Comparison of ENCODE assay signal across 28 cellular contexts in the genomic region with DNA sequence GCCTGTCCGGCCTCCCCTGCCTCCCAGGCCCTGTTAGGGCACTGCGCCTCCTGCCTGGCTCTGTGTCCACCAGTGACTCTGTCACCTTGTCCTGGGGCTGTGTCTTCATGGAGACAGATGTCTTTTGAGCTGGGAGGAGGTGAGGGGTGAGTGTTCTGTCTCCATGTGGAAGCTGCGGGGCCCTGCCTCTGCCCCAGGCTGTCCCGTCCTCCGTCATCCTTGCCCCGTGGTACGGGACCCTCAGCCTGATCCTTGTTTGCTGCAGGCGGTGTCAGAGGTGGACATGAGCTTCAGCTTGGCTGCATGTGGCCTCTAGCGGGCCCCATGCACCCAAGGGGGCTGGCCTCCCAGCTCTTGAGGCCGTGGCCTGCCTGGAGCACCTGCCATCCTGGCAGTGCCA.
"Had no signal": no experiment of that assay in that cellular context is flagged by ENCODE, and none has a peak within 500 bp of the region (broad histone marks: within the 10 kb centered on the region; RNA-seq: fewer than 3 reads in every experiment).

No MANE protein-coding gene starts in this region.

- H3K9me3 Mint-ChIP-seq: activated CD4-positive, alpha-beta T cell treated with anti-CD3 and anti-CD28 coated beads, Interleukin-2, amount 10 ng/mL, durations not matched to agents 7 days and 5 days; activated CD8-positive, alpha-beta T cell treated with anti-CD3 and anti-CD28 coated beads for 36 hours; activated naive CD4-positive, alpha-beta T cell treated with anti-CD3 and anti-CD28 coated beads, Interleukin-2, amount 50 U/mL, for 24 hours; naive thymus-derived CD4-positive, alpha-beta T cell; neural progenitor cell; T-cell; T-helper 2 cell treated with Interferon-gamma antibody and Interleukin-4, amounts not matched to agents 5 μg/mL and 100 μg/mL, for 36 hours had no signal

- H3K4me3 Mint-ChIP-seq: activated CD4-positive, alpha-beta T cell treated with anti-CD3 and anti-CD28 coated beads, Interleukin-2, amount 10 ng/mL, durations not matched to agents 7 days and 5 days; activated CD8-positive, alpha-beta memory T cell treated with anti-CD3 and anti-CD28 coated beads, Interleukin-2, amount 10 ng/mL, durations not matched to agents 7 days and 5 days; activated CD8-positive, alpha-beta T cell treated with anti-CD3 and anti-CD28 coated beads for 36 hours; activated naive CD4-positive, alpha-beta T cell treated with anti-CD3 and anti-CD28 coated beads, Interleukin-2, amount 50 U/mL, for 24 hours; naive thymus-derived CD4-positive, alpha-beta T cell; neural progenitor cell; T-cell; T-helper 2 cell treated with Interferon-gamma antibody and Interleukin-4, amounts not matched to agents 5 μg/mL and 100 μg/mL, for 36 hours had no signal

- DNase-seq: activated CD4-positive, alpha-beta T cell treated with anti-CD3 and anti-CD28 coated beads, Interleukin-2, amount 10 ng/mL, durations not matched to agents 7 days and 5 days; activated CD4-positive, CD25-positive, alpha-beta regulatory T cell treated with anti-CD3 and anti-CD28 coated beads, Interleukin-2, amount 50 U/mL, for 72 hours; activated CD8-positive, alpha-beta memory T cell treated with anti-CD3 and anti-CD28 coated beads, Interleukin-2, amount 10 ng/mL, durations not matched to agents 7 days and 5 days; activated CD8-positive, alpha-beta T cell treated with anti-CD3 and anti-CD28 coated beads for 36 hours; activated gamma-delta T cell treated with Interleukin-2 at 50 U/mL for 16 hours; activated T-cell treated with anti-CD3 and anti-CD28 coated beads for 4 hours; brain microvascular endothelial cell; caudate nucleus; effector memory CD4-positive, alpha-beta T cell; mesendoderm; naive thymus-derived CD4-positive, alpha-beta T cell; retina; stimulated activated CD4-positive, alpha-beta T cell treated with anti-CD3 and anti-CD28 coated beads, Interleukin-4, amount 100 ng/mL, for 1 hour; stimulated activated naive CD4-positive, alpha-beta T cell treated with Interleukin-2 at 50 U/mL for 16 hours; T-cell had no signal

- H3K27me3 Mint-ChIP-seq: activated CD4-positive, alpha-beta T cell treated with anti-CD3 and anti-CD28 coated beads, Interleukin-2, amount 10 ng/mL, durations not matched to agents 7 days and 5 days; activated CD8-positive, alpha-beta memory T cell treated with anti-CD3 and anti-CD28 coated beads, Interleukin-2, amount 10 ng/mL, durations not matched to agents 7 days and 5 days; activated CD8-positive, alpha-beta T cell treated with anti-CD3 and anti-CD28 coated beads for 36 hours; activated naive CD4-positive, alpha-beta T cell treated with anti-CD3 and anti-CD28 coated beads, Interleukin-2, amount 50 U/mL, for 24 hours; naive thymus-derived CD4-positive, alpha-beta T cell; T-cell had no signal

- H3K36me3 ChIP-seq: neural progenitor cell had no signal

- H3K27ac Mint-ChIP-seq: activated CD4-positive, alpha-beta T cell treated with anti-CD3 and anti-CD28 coated beads, Interleukin-2, amount 10 ng/mL, durations not matched to agents 7 days and 5 days; activated CD8-positive, alpha-beta memory T cell treated with anti-CD3 and anti-CD28 coated beads, Interleukin-2, amount 10 ng/mL, durations not matched to agents 7 days and 5 days; activated CD8-positive, alpha-beta T cell treated with anti-CD3 and anti-CD28 coated beads for 36 hours; activated naive CD4-positive, alpha-beta T cell treated with anti-CD3 and anti-CD28 coated beads, Interleukin-2, amount 50 U/mL, for 24 hours; neural progenitor cell; T-cell; T-helper 2 cell treated with Interferon-gamma antibody and Interleukin-4, amounts not matched to agents 5 μg/mL and 100 μg/mL, for 36 hours had no signal

- H3K4me3 ChIP-seq: esophagus muscularis mucosa, gastroesophageal sphincter, heart left ventricle, lower lobe of right lung, neural progenitor cell, thoracic aorta, upper lobe of left lung had no signal

- H3K4me1 ChIP-seq: esophagus muscularis mucosa, gastroesophageal sphincter, heart left ventricle, lower lobe of right lung, upper lobe of left lung had no signal

- FAIRE-seq: colon, endothelial cell of umbilical vein, kidney had no signal

- H3K9me3 ChIP-seq: esophagus muscularis mucosa, gastroesophageal sphincter, heart left ventricle, lower lobe of right lung, thoracic aorta, upper lobe of left lung had no signal

- H3K27me3 ChIP-seq: brain microvascular endothelial cell, esophagus muscularis mucosa, gastroesophageal sphincter, heart left ventricle, neural progenitor cell, upper lobe of left lung had no signal

- ATAC-seq: activated CD8-positive, alpha-beta memory T cell treated with anti-CD3 and anti-CD28 coated beads, Interleukin-2, amount 10 ng/mL, durations not matched to agents 7 days and 5 days; activated CD8-positive, alpha-beta T cell treated with anti-CD3 and anti-CD28 coated beads for 36 hours; gastroesophageal sphincter; heart left ventricle; lower lobe of right lung; naive thymus-derived CD4-positive, alpha-beta T cell; T-cell had no signal

- H3K4me1 Mint-ChIP-seq: activated CD4-positive, alpha-beta T cell treated with anti-CD3 and anti-CD28 coated beads, Interleukin-2, amount 10 ng/mL, durations not matched to agents 7 days and 5 days; activated CD8-positive, alpha-beta memory T cell treated with anti-CD3 and anti-CD28 coated beads, Interleukin-2, amount 10 ng/mL, durations not matched to agents 7 days and 5 days; activated naive CD4-positive, alpha-beta T cell treated with anti-CD3 and anti-CD28 coated beads, Interleukin-2, amount 50 U/mL, for 24 hours had no signal

- H3K9ac ChIP-seq: neural progenitor cell had no signal

- H3K27ac ChIP-seq: brain microvascular endothelial cell, esophagus muscularis mucosa, gastroesophageal sphincter, heart left ventricle, lower lobe of right lung, neural progenitor cell, thoracic aorta, upper lobe of left lung, VCaP had no signal
